In genomic region chr6:86937219-86938079, GRCh38 we compare ENCODE assay signal across 1 cellular context.
A peak's percentile ranks its signal among the peaks of the same experiment; 100 is the strongest.
TF ChIP-seq lines count a peak whose summit lies in the region.

A gene with protein sequence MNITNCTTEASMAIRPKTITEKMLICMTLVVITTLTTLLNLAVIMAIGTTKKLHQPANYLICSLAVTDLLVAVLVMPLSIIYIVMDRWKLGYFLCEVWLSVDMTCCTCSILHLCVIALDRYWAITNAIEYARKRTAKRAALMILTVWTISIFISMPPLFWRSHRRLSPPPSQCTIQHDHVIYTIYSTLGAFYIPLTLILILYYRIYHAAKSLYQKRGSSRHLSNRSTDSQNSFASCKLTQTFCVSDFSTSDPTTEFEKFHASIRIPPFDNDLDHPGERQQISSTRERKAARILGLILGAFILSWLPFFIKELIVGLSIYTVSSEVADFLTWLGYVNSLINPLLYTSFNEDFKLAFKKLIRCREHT (plus strand): TSS chr6:86937528. CDS start chr6:87015335, 77,807 bp downstream.

TF ChIP-seq in HepG2, 621 proteins besides CTCF, POLR2A, EP300 and RAD21 (continued from another document and continues in another):
- TF ChIP-seq, protein P1, sequence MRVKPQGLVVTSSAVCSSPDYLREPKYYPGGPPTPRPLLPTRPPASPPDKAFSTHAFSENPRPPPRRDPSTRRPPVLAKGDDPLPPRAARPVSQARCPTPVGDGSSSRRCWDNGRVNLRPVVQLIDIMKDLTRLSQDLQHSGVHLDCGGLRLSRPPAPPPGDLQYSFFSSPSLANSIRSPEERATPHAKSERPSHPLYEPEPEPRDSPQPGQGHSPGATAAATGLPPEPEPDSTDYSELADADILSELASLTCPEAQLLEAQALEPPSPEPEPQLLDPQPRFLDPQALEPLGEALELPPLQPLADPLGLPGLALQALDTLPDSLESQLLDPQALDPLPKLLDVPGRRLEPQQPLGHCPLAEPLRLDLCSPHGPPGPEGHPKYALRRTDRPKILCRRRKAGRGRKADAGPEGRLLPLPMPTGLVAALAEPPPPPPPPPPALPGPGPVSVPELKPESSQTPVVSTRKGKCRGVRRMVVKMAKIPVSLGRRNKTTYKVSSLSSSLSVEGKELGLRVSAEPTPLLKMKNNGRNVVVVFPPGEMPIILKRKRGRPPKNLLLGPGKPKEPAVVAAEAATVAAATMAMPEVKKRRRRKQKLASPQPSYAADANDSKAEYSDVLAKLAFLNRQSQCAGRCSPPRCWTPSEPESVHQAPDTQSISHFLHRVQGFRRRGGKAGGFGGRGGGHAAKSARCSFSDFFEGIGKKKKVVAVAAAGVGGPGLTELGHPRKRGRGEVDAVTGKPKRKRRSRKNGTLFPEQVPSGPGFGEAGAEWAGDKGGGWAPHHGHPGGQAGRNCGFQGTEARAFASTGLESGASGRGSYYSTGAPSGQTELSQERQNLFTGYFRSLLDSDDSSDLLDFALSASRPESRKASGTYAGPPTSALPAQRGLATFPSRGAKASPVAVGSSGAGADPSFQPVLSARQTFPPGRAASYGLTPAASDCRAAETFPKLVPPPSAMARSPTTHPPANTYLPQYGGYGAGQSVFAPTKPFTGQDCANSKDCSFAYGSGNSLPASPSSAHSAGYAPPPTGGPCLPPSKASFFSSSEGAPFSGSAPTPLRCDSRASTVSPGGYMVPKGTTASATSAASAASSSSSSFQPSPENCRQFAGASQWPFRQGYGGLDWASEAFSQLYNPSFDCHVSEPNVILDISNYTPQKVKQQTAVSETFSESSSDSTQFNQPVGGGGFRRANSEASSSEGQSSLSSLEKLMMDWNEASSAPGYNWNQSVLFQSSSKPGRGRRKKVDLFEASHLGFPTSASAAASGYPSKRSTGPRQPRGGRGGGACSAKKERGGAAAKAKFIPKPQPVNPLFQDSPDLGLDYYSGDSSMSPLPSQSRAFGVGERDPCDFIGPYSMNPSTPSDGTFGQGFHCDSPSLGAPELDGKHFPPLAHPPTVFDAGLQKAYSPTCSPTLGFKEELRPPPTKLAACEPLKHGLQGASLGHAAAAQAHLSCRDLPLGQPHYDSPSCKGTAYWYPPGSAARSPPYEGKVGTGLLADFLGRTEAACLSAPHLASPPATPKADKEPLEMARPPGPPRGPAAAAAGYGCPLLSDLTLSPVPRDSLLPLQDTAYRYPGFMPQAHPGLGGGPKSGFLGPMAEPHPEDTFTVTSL (CRISPR knock-in tag; IDR thresholded peaks at IDR 0.05; ENCODE audit: borderline replicate concordance) = peak; percentile 51
- TF ChIP-seq NRL (CRISPR knock-in tag; IDR thresholded peaks at IDR 0.05; ENCODE audit: borderline replicate concordance) (peak; percentile 11; the same call in 1 of the 2 replicates), ZNF710 (CRISPR knock-in tag; IDR thresholded peaks at IDR 0.05; ENCODE audit: borderline replicate concordance) (0 out of 2 replicates have a peak, but pooled peaks have one; percentile 17), SALL1 (CRISPR knock-in tag; IDR thresholded peaks at IDR 0.05) (peak; percentile 39), LCORL (IDR thresholded peaks at IDR 0.05) (no peak), LCORL (CRISPR knock-in tag; IDR thresholded peaks at IDR 0.05) (0 out of 2 replicates have a peak, but pooled peaks have one; percentile 14), ZNF761 (CRISPR knock-in tag; conservative IDR thresholded peaks at IDR 0.05) (0 out of 2 replicates have a peak, but pooled peaks have one; percentile 28), MTA1 (CRISPR knock-in tag; IDR thresholded peaks at IDR 0.05; ENCODE audit: borderline replicate concordance) (peak; percentile 32; the same call in 1 of the 2 replicates), ZNF598 (CRISPR knock-in tag; IDR thresholded peaks at IDR 0.05; ENCODE audit: borderline replicate concordance) (peak; percentile 74; the same call in 1 of the 2 replicates), ZNF782 (CRISPR knock-in tag; IDR thresholded peaks at IDR 0.05; ENCODE audit: borderline replicate concordance) (no peak), GABPB1 (CRISPR knock-in tag; IDR thresholded peaks at IDR 0.05) (peak; percentile 42; the same call in 1 of the 2 replicates), SMYD3 (CRISPR knock-in tag; IDR thresholded peaks at IDR 0.05) (0 out of 2 replicates have a peak, but pooled peaks have one; percentile 27), ZNF143 (CRISPR knock-in tag; IDR thresholded peaks at IDR 0.05) (no peak), ZNF274 (CRISPR knock-in tag; IDR thresholded peaks at IDR 0.05) (0 out of 2 replicates have a peak, but pooled peaks have one; percentile 46), ZNF562 (CRISPR knock-in tag; IDR thresholded peaks at IDR 0.05; ENCODE audit: borderline replicate concordance) (no peak), WIZ (CRISPR knock-in tag; IDR thresholded peaks at IDR 0.05) (no peak), XRCC5 (optimal IDR thresholded peaks at IDR 0.05; ENCODE audit: low read length) (peak; percentile 45), THAP9 (CRISPR knock-in tag; IDR thresholded peaks at IDR 0.05; ENCODE audit: borderline replicate concordance) (peak; percentile 60; the same call in 1 of the 2 replicates), ZNF230 (CRISPR knock-in tag; IDR thresholded peaks at IDR 0.05) (0 out of 2 replicates have a peak, but pooled peaks have one; percentile 28), ZGPAT (CRISPR knock-in tag; IDR thresholded peaks at IDR 0.05) (0 out of 2 replicates have a peak, but pooled peaks have one; percentile 19), ZNF891 (CRISPR knock-in tag; IDR thresholded peaks at IDR 0.05) (peak; percentile 52; the same call in 1 of the 2 replicates), HNRNPLL (IDR thresholded peaks at IDR 0.05; ENCODE audit: low read depth, low read length, poor library complexity, severe bottlenecking) (peak; percentile 36)
- TF ChIP-seq, protein P2, sequence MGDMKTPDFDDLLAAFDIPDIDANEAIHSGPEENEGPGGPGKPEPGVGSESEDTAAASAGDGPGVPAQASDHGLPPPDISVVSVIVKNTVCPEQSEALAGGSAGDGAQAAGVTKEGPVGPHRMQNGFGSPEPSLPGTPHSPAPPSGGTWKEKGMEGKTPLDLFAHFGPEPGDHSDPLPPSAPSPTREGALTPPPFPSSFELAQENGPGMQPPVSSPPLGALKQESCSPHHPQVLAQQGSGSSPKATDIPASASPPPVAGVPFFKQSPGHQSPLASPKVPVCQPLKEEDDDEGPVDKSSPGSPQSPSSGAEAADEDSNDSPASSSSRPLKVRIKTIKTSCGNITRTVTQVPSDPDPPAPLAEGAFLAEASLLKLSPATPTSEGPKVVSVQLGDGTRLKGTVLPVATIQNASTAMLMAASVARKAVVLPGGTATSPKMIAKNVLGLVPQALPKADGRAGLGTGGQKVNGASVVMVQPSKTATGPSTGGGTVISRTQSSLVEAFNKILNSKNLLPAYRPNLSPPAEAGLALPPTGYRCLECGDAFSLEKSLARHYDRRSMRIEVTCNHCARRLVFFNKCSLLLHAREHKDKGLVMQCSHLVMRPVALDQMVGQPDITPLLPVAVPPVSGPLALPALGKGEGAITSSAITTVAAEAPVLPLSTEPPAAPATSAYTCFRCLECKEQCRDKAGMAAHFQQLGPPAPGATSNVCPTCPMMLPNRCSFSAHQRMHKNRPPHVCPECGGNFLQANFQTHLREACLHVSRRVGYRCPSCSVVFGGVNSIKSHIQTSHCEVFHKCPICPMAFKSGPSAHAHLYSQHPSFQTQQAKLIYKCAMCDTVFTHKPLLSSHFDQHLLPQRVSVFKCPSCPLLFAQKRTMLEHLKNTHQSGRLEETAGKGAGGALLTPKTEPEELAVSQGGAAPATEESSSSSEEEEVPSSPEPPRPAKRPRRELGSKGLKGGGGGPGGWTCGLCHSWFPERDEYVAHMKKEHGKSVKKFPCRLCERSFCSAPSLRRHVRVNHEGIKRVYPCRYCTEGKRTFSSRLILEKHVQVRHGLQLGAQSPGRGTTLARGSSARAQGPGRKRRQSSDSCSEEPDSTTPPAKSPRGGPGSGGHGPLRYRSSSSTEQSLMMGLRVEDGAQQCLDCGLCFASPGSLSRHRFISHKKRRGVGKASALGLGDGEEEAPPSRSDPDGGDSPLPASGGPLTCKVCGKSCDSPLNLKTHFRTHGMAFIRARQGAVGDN (CRISPR knock-in tag; IDR thresholded peaks at IDR 0.05) = peak; percentile 68
- TF ChIP-seq, protein P3, sequence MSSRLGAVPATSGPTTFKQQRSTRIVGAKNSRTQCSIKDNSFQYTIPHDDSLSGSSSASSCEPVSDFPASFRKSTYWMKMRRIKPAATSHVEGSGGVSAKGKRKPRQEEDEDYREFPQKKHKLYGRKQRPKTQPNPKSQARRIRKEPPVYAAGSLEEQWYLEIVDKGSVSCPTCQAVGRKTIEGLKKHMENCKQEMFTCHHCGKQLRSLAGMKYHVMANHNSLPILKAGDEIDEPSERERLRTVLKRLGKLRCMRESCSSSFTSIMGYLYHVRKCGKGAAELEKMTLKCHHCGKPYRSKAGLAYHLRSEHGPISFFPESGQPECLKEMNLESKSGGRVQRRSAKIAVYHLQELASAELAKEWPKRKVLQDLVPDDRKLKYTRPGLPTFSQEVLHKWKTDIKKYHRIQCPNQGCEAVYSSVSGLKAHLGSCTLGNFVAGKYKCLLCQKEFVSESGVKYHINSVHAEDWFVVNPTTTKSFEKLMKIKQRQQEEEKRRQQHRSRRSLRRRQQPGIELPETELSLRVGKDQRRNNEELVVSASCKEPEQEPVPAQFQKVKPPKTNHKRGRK (CRISPR knock-in tag; IDR thresholded peaks at IDR 0.05) = peak; percentile 67; the same call in 1 of the 2 replicates
- TF ChIP-seq, protein P4, sequence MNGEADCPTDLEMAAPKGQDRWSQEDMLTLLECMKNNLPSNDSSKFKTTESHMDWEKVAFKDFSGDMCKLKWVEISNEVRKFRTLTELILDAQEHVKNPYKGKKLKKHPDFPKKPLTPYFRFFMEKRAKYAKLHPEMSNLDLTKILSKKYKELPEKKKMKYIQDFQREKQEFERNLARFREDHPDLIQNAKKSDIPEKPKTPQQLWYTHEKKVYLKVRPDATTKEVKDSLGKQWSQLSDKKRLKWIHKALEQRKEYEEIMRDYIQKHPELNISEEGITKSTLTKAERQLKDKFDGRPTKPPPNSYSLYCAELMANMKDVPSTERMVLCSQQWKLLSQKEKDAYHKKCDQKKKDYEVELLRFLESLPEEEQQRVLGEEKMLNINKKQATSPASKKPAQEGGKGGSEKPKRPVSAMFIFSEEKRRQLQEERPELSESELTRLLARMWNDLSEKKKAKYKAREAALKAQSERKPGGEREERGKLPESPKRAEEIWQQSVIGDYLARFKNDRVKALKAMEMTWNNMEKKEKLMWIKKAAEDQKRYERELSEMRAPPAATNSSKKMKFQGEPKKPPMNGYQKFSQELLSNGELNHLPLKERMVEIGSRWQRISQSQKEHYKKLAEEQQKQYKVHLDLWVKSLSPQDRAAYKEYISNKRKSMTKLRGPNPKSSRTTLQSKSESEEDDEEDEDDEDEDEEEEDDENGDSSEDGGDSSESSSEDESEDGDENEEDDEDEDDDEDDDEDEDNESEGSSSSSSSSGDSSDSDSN (CRISPR knock-in tag; IDR thresholded peaks at IDR 0.05) = peak; percentile 70; the same call in 1 of the 2 replicates
- TF ChIP-seq, protein P5, sequence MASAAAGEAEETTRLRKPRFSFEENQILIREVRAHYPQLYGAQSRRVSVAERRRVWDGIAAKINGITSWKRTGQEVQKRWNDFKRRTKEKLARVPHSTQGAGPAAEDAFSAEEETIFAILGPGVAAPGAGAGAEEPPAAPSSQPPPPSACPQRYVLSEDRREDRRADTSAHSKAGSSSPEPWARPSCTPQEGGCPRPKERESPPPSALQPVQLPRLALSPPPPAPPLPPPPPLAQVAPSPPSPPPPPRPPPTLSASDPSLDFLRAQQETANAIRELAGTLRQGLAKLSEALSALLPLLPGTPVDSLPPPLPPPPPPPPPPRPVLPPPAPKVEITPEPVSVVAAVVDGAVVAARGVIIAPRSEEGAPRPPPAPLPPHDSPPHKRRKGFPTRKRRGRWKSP (CRISPR knock-in tag; IDR thresholded peaks at IDR 0.05) = peak; percentile 72; the same call in 1 of the 2 replicates
- TF ChIP-seq, protein P6, sequence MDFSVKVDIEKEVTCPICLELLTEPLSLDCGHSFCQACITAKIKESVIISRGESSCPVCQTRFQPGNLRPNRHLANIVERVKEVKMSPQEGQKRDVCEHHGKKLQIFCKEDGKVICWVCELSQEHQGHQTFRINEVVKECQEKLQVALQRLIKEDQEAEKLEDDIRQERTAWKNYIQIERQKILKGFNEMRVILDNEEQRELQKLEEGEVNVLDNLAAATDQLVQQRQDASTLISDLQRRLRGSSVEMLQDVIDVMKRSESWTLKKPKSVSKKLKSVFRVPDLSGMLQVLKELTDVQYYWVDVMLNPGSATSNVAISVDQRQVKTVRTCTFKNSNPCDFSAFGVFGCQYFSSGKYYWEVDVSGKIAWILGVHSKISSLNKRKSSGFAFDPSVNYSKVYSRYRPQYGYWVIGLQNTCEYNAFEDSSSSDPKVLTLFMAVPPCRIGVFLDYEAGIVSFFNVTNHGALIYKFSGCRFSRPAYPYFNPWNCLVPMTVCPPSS (IDR thresholded peaks at IDR 0.05) = no peak
